Comparison of ENCODE assay signal across 9 cellular contexts in genomic region chr5:157034106-157035072, GRCh38. TPM values are rescaled to one million over a fixed set of nuclear protein-coding genes. Genes with fewer than 3 reads are reported as not detected.
DNase-seq lines count a peak whose midpoint lies in the region; ATAC-seq, FAIRE-seq and TF ChIP-seq lines count a peak whose summit lies in the region.
"Not testable (repeated sequence)": the region's sequence is repeated elsewhere in the genome, so short reads cannot be mapped to it uniquely, and the experiment has no call there.
"Had no signal": no experiment of that assay in that cellular context is flagged by ENCODE, and none has a peak within 500 bp of the region (broad histone marks: within the 10 kb centered on the region; RNA-seq: fewer than 3 reads in every experiment).

No MANE protein-coding gene starts in this region.

- ATAC-seq in GM23338 = not testable (repeated sequence)

- not testable (repeated sequence) for FAIRE-seq in kidney (lab: Jason Lieb, UNC)

- not testable (repeated sequence) for H3K9me3 Mint-ChIP-seq in GM23338; activated CD4-positive, alpha-beta T cell treated with anti-CD3 and anti-CD28 coated beads, Interleukin-2, amount 10 ng/mL, durations not matched to agents 24 days and 14 days; dendritic cell treated with granulocyte-macrophage colony-stimulating factor and Interleukin-4, amounts not matched to agents 40 ng/mL and 50 ng/mL, for 4 days; mesothelial cell of epicardium; progenitor cell of endocrine pancreas (ENCODE audit: low read depth)

- not testable (repeated sequence) for H3K9me3 ChIP-seq in kidney (ENCODE audit: control insufficient read depth in 1 of 2, low read length in 2 of 2)

- TF ChIP-seq CTCF in GM23338 (conservative IDR thresholded peaks at IDR 0.05; ENCODE audit: low read depth in 2 of 2); kidney (IDR thresholded peaks at IDR 0.05; ENCODE audit: borderline replicate concordance, extremely low read depth, insufficient read depth); mesothelial cell of epicardium (IDR thresholded peaks at IDR 0.05; ENCODE audit: unreplicated experiment); progenitor cell of endocrine pancreas (IDR thresholded peaks at IDR 0.05; ENCODE audit: unreplicated experiment): not testable (repeated sequence)

- not testable (repeated sequence) for H4K20me1 ChIP-seq in GM23338 (replicated peaks; ENCODE audit: insufficient read depth)

- not testable (repeated sequence) for H3K4me3 ChIP-seq in GM23338; kidney (ENCODE audit: low read length in 2 of 2)

- peak overlapping the region; percentile 28 for H2AFZ ChIP-seq in GM23338

- not testable (repeated sequence) for H3K79me2 ChIP-seq in GM23338 (replicated peaks; ENCODE audit: insufficient read depth)

- H3K4me1 Mint-ChIP-seq in GM23338 = peaks cover 14% of the 10 kb centered on the region; the same call in 2 of the 3 replicates
- H3K4me1 Mint-ChIP-seq in activated CD4-positive, alpha-beta T cell treated with anti-CD3 and anti-CD28 coated beads, Interleukin-2, amount 10 ng/mL, durations not matched to agents 24 days and 14 days = peaks cover 55% of the 10 kb centered on the region
- not testable (repeated sequence) for H3K4me1 Mint-ChIP-seq in dendritic cell treated with granulocyte-macrophage colony-stimulating factor and Interleukin-4, amounts not matched to agents 40 ng/mL and 50 ng/mL, for 4 days (ENCODE audit: low read depth)
- peaks cover 18% of the 10 kb centered on the region for H3K4me1 Mint-ChIP-seq in mesothelial cell of epicardium
- H3K4me1 Mint-ChIP-seq in progenitor cell of endocrine pancreas (ENCODE audit: low read depth) = peaks cover 34% of the 10 kb centered on the region

- H3K4me2 ChIP-seq in GM23338 = 0 out of 2 replicates have a peak overlapping the region, but pooled peaks have one; percentile 44

- not testable (repeated sequence) for H3K36me3 Mint-ChIP-seq in GM23338 (ENCODE audit: low read depth); dendritic cell treated with granulocyte-macrophage colony-stimulating factor and Interleukin-4, amounts not matched to agents 40 ng/mL and 50 ng/mL, for 4 days (ENCODE audit: low read depth); mesothelial cell of epicardium; progenitor cell of endocrine pancreas (ENCODE audit: insufficient read depth)
- H3K36me3 Mint-ChIP-seq in activated CD4-positive, alpha-beta T cell treated with anti-CD3 and anti-CD28 coated beads, Interleukin-2, amount 10 ng/mL, durations not matched to agents 24 days and 14 days (ENCODE audit: low read depth) = peaks cover 43% of the 10 kb centered on the region

- intact Hi-C loops in activated CD4-positive, alpha-beta T cell treated with anti-CD3 and anti-CD28 coated beads, Interleukin-2, amount 10 ng/mL, durations not matched to agents 24 days and 14 days (cut with micrococcal nuclease); dendritic cell treated with granulocyte-macrophage colony-stimulating factor and Interleukin-4, amounts not matched to agents 40 ng/mL and 50 ng/mL, for 4 days (cut with micrococcal nuclease); kidney (cut with DNase I): not testable (repeated sequence)

- not testable (repeated sequence) for H3K4me3 Mint-ChIP-seq in GM23338; activated CD4-positive, alpha-beta T cell treated with anti-CD3 and anti-CD28 coated beads, Interleukin-2, amount 10 ng/mL, durations not matched to agents 24 days and 14 days; dendritic cell treated with granulocyte-macrophage colony-stimulating factor and Interleukin-4, amounts not matched to agents 40 ng/mL and 50 ng/mL, for 4 days
- H3K4me3 Mint-ChIP-seq in mesothelial cell of epicardium (peak overlapping the region; percentile 5), progenitor cell of endocrine pancreas (ENCODE audit: low read depth) (peak overlapping the region; percentile 42)

- H3K9ac ChIP-seq in kidney (ENCODE audit: low read length in 2 of 2) = peak overlapping the region in 1 of 2 donors; percentile 52

- H3K4me1 ChIP-seq in GM23338 (ENCODE audit: insufficient read depth); kidney (ENCODE audit: control insufficient read depth in 1 of 2, insufficient read depth in 1 of 2, low read depth in 1 of 2, low read length in 2 of 2): not testable (repeated sequence)

- not testable (repeated sequence) for DNase-seq in GM23338 (ENCODE audit: low spot score); activated CD4-positive, alpha-beta T cell treated with anti-CD3 and anti-CD28 coated beads, Interleukin-2, amount 10 ng/mL, durations not matched to agents 24 days and 14 days; kidney; mesothelial cell of epicardium (ENCODE audit: low spot score in 2 of 2, unreplicated experiment in 2 of 2)
- peak; percentile 59 for DNase-seq in NCI-H82 treated with DMSO at 0.1 percent for 48 hours (lab: John Stamatoyannopoulos, UW; ENCODE audit: unreplicated experiment)
- DNase-seq in progenitor cell of endocrine pancreas (ENCODE audit: low spot score, unreplicated experiment) = peak; percentile 18

- H3K36me3 ChIP-seq in GM23338 (ENCODE audit: insufficient read depth); kidney (ENCODE audit: control insufficient read depth in 1 of 2, insufficient read depth in 2 of 2, low read length in 2 of 2): not testable (repeated sequence)

- H3K27ac Mint-ChIP-seq in GM23338 = 0 out of 2 replicates have a peak overlapping the region, but pooled peaks have one; percentile 31
- peak overlapping the region; percentile 38 for H3K27ac Mint-ChIP-seq in activated CD4-positive, alpha-beta T cell treated with anti-CD3 and anti-CD28 coated beads, Interleukin-2, amount 10 ng/mL, durations not matched to agents 24 days and 14 days
- H3K27ac Mint-ChIP-seq in dendritic cell treated with granulocyte-macrophage colony-stimulating factor and Interleukin-4, amounts not matched to agents 40 ng/mL and 50 ng/mL, for 4 days = peak overlapping the region; percentile 3
- H3K27ac Mint-ChIP-seq in mesothelial cell of epicardium = peak overlapping the region; percentile 86
- H3K27ac Mint-ChIP-seq in progenitor cell of endocrine pancreas = peak overlapping the region; percentile 98

- H3K9me2 ChIP-seq in GM23338 (ENCODE audit: insufficient read depth) = not testable (repeated sequence)

- H3K27ac ChIP-seq in GM23338 (ENCODE audit: low read depth) = not testable (repeated sequence)
- peak overlapping the region; percentile 41 to 49 for H3K27ac ChIP-seq in kidney (ENCODE audit: low read depth in 2 of 2, low read length in 2 of 2)

- not testable (repeated sequence) for H3F3A ChIP-seq in GM23338 (replicated peaks; ENCODE audit: low read depth)

- H3K27me3 Mint-ChIP-seq in GM23338 (ENCODE audit: insufficient read depth, low read depth, poor library complexity); activated CD4-positive, alpha-beta T cell treated with anti-CD3 and anti-CD28 coated beads, Interleukin-2, amount 10 ng/mL, durations not matched to agents 24 days and 14 days; dendritic cell treated with granulocyte-macrophage colony-stimulating factor and Interleukin-4, amounts not matched to agents 40 ng/mL and 50 ng/mL, for 4 days; mesothelial cell of epicardium (ENCODE audit: low read depth); progenitor cell of endocrine pancreas: not testable (repeated sequence)

- not testable (repeated sequence) for H3K27me3 ChIP-seq in GM23338 (ENCODE audit: insufficient read depth)

RNA-seq across cellular contexts. Expression of gene HAVCR1, which starts 24.5 kb away (rescaled TPM):
- total RNA-seq in GM23338 (2014; rRNA removed; shearing (Covaris generic)) = not detected in 2 replicates
- not detected in 2 replicates for polyA plus RNA-seq in GM23338 (2016; fragmentation: Nextera tagmentation; extraction: Ambion mirVana)
- total RNA-seq in activated CD4-positive, alpha-beta T cell treated with anti-CD3 and anti-CD28 coated beads, Interleukin-2, amount 10 ng/mL, durations not matched to agents 24 days and 14 days = 1.6 and 2.2 TPM in 2 replicates
- total RNA-seq in kidney = 114 TPM
- polyA plus RNA-seq in kidney (ENCODE audit: insufficient read depth, low read depth, low replicate concordance) = 0.65 TPM
- total RNA-seq in mesothelial cell of epicardium = 0.20 to 0.66 TPM (median 0.25 TPM) in 3 replicates
- 1.2 and 2.1 TPM in 2 replicates for total RNA-seq in progenitor cell of endocrine pancreas
- total RNA-seq: MCF 10A, Right ventricle myocardium superior had no signal

Comparison
In these comparisons a context has a peak if more than half of its experiments do, and no peak if none do; other contexts are left out.
1. H3K27ac Mint-ChIP-seq: peak in every context shown above with its lines; median percentile 98 in progenitor cell of endocrine pancreas; 86 in mesothelial cell of epicardium; 38 in activated CD4-positive, alpha-beta T cell treated with anti-CD3 and anti-CD28 coated beads, Interleukin-2, amount 10 ng/mL, durations not matched to agents 24 days and 14 days; 31 in GM23338; 3 in dendritic cell treated with granulocyte-macrophage colony-stimulating factor and Interleukin-4, amounts not matched to agents 40 ng/mL and 50 ng/mL, for 4 days.
2. RNA of gene HAVCR1, which starts 24.5 kb away (total RNA-seq): 114 TPM in kidney (single experiment); 1.6 to 2.2 TPM in activated CD4-positive, alpha-beta T cell treated with anti-CD3 and anti-CD28 coated beads, Interleukin-2, amount 10 ng/mL, durations not matched to agents 24 days and 14 days, 1.2 to 2.1 TPM in progenitor cell of endocrine pancreas, 0.20 to 0.66 TPM in mesothelial cell of epicardium and not detected in GM23338; every median in the first group is over 10 times any median in the second.